ENCODE assay signal across 8 cellular contexts in genomic region chr20:59955131-59955796, GRCh38. TPM values are rescaled to one million over a fixed set of nuclear protein-coding genes. Genes with fewer than 3 reads are reported as not detected.
DNase-seq lines count a peak whose midpoint lies in the region; ATAC-seq and TF ChIP-seq lines count a peak whose summit lies in the region.

No MANE protein-coding gene starts in this region.

- in situ Hi-C loops in transverse colon (cut with MboI; ENCODE audit: low pct_ligation_motif_present in 1 of 4, low pct_unique_long_range_greater_than_20kb in 1 of 4, low sequenced_read_pairs in 3 of 4): loop anchor here in 1 of 4 donors (10.0 kb wide), 1 partner anchor 80 kb away; no protein-coding TSS in a partner anchor

- intact Hi-C loops in left ventricle myocardium inferior (cut with micrococcal nuclease) (no loop called here), Right ventricle myocardium inferior (cut with DNase I) (no loop called here), transverse colon (cut with DNase I; ENCODE audit: low total_unique reads) (no loop called here)

- H3K27me3 ChIP-seq in left ventricle myocardium inferior (ENCODE audit: low read depth): no peaks in the 10 kb centered on the region
- peaks cover 4% of the 10 kb centered on the region for H3K27me3 ChIP-seq in transverse colon

- H3K4me3 ChIP-seq in left ventricle myocardium inferior (no peak overlapping the region), transverse colon (no peak overlapping the region)

- H3K36me3 ChIP-seq in left ventricle myocardium inferior (peaks cover 27% of the 10 kb centered on the region), transverse colon (peaks cover 0 to 6% (median 0%) of the 10 kb centered on the region in 4 donors)

- H3K4me1 ChIP-seq in left ventricle myocardium inferior (peaks cover 6% of the 10 kb centered on the region), transverse colon (peaks cover 0 to 4% (median 0%) of the 10 kb centered on the region in 4 donors)

- TF ChIP-seq POLR2A in erythroblast (IDR thresholded peaks at IDR 0.05; ENCODE audit: low read length) (no peak), transverse colon (IDR thresholded peaks at IDR 0.05) (no peak)

- ATAC-seq in Right ventricle myocardium inferior: no peak

- H3K9me3 ChIP-seq in left ventricle myocardium inferior (replicated peaks): no peaks in the 10 kb centered on the region
- H3K9me3 ChIP-seq in transverse colon: no peaks in the 10 kb centered on the region

- H3K27ac ChIP-seq in left ventricle myocardium inferior (replicated peaks): no peak overlapping the region
- no peak overlapping the region for H3K27ac ChIP-seq in transverse colon

- TF ChIP-seq CTCF in left ventricle myocardium inferior (IDR thresholded peaks at IDR 0.05; ENCODE audit: borderline replicate concordance) (peak; percentile 50), transverse colon (IDR thresholded peaks at IDR 0.05) (peak in 4 of 5 experiments; percentile 14 to 34 (median 30))

- 55 to 64% methylated on average over 5 to 8 of the region's 8 CpGs for WGBS in transverse colon (ENCODE audit: low coverage in 1 of 2), 2 donors

- DNase-seq in left ventricle myocardium inferior (no peak), Right ventricle myocardium inferior (ENCODE audit: missing footprints) (no peak), NOMO-1 (lab: John Stamatoyannopoulos, UW; ENCODE audit: unreplicated experiment in 2 of 2) (peak; percentile 23 to 63), erythroblast (lab: John Stamatoyannopoulos, UW) (peak; percentile 16 to 36), transverse colon (no peak), GM19240 (ENCODE audit: insufficient read length, low spot score) (no peak)
- DNase-seq in stimulated activated CD4-positive, alpha-beta T cell treated with anti-CD3 and anti-CD28 coated beads, Interleukin-2, amount 100 ng/mL, for 48 hours: no peak
- no peak for DNase-seq in NK-92 treated with Interleukin-12 subunit alpha and Interleukin-12 subunit beta, amount 100 ng/mL, for 24 hours (lab: John Stamatoyannopoulos, UW)

- TF ChIP-seq EP300 in transverse colon (IDR thresholded peaks at IDR 0.05; ENCODE audit: low read depth): no peak

RNA-seq across cellular contexts. Expression of gene CDH26, which starts 3.0 kb away (rescaled TPM):
- total RNA-seq in left ventricle myocardium inferior (1.3 TPM), Right ventricle myocardium inferior (2.3 TPM), transverse colon (1 to 10 TPM in 2 of 4 donors, not detected in 2; 1.4 to 1.9 TPM)

RNA-seq across cellular contexts. Expression of gene FAM217B, which starts 15.1 kb away (rescaled TPM):
- total RNA-seq in left ventricle myocardium inferior (37.4 TPM), Right ventricle myocardium inferior (40.5 TPM), transverse colon (10 to 100 TPM in 1 of 4 donors, 1 to 10 TPM in 3; 2.2 to 12.2 (median 6.2) TPM)

RNA-seq across cellular contexts. Expression of gene PPP1R3D, which starts 15.2 kb away (rescaled TPM):
- total RNA-seq in left ventricle myocardium inferior (11.4 TPM), Right ventricle myocardium inferior (13.2 TPM), transverse colon (10 to 100 TPM in 2 of 4 donors, 1 to 10 TPM in 2; 6.0 to 17.6 (median 12.2) TPM)

RNA-seq across cellular contexts. Expression of gene SYCP2, which starts 21.8 kb away (rescaled TPM):
- total RNA-seq in left ventricle myocardium inferior (1.0 TPM), Right ventricle myocardium inferior (1.4 TPM), transverse colon (1 to 10 TPM in 1 of 4 donors, under 1 TPM in 1, not detected in 2; 0.82 to 1.1 TPM)

Comparison
In these comparisons a context has a peak if more than half of its experiments do, and no peak if none do; other contexts are left out.
1. DNase-seq: peak in NOMO-1 (2 of 2) and erythroblast (2 of 2); none in left ventricle myocardium inferior (single experiment), Right ventricle myocardium inferior (single experiment), transverse colon (single experiment), stimulated activated CD4-positive, alpha-beta T cell treated with anti-CD3 and anti-CD28 coated beads, Interleukin-2, amount 100 ng/mL, for 48 hours (0 of 2), NK-92 treated with Interleukin-12 subunit alpha and Interleukin-12 subunit beta, amount 100 ng/mL, for 24 hours (single experiment) and GM19240 (single experiment).